In the genomic region with DNA sequence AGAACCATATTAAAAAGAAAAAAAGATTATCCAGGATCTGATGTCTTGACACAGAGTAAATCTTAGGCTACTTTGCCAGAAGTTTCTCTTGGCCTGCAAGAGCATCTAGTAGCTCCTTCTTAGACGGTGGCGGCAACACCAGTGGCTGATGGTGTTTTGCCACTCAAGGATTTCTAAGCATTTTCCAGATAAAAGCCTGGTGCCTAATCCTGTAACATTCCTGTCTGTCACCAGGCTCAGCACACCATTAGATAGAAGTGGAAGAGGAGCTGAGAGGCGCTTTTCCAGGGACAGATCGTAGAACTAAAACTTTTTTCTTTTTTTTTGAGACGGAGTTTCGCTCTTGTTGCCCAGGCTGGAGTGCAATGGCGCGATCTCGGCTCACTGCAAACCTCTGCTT, we compare ENCODE assay signal across 23 cellular contexts. TPM values are rescaled to one million over a fixed set of nuclear protein-coding genes. Genes with fewer than 3 reads are reported as not detected.
"Had no signal": no experiment of that assay in that cellular context is flagged by ENCODE, and none has a peak within 500 bp of the region (broad histone marks: within the 10 kb centered on the region; RNA-seq: fewer than 3 reads in every experiment).

No MANE protein-coding gene starts in this region.

- H3K27ac ChIP-seq: brain microvascular endothelial cell had no signal

- DNase-seq: activated CD4-positive, alpha-beta memory T cell treated with anti-CD3 and anti-CD28 coated beads for 36 hours; activated CD4-positive, alpha-beta T cell treated with anti-CD3 and anti-CD28 coated beads, Interleukin-2, amount 10 ng/mL, durations not matched to agents 7 days and 5 days; activated CD4-positive, CD25-positive, alpha-beta regulatory T cell; activated CD8-positive, alpha-beta memory T cell treated with anti-CD3 and anti-CD28 coated beads for 24 hours; activated gamma-delta T cell; activated naive CD4-positive, alpha-beta T cell treated with anti-CD3 and anti-CD28 coated beads for 36 hours; activated T-cell treated with anti-CD3 and anti-CD28 coated beads, Interleukin-2, amount 50 U/mL, for 48 hours; brain microvascular endothelial cell; cerebellar nuclear complex; Karpas-422; MM.1S; NCI-H1436 treated with DMSO at 0.1 percent for 48 hours; NCI-H187; NCI-H2171 treated with DMSO at 0.1 percent for 48 hours; NCI-H345; NCI-H510A treated with DMSO at 0.1 percent for 48 hours; PC-3; SIG-M5; T-helper 17 cell; T-helper 9 cell had no signal

- H3K4me1 Mint-ChIP-seq: activated T-helper 17 cell treated with anti-CD3 and anti-CD28 coated beads, Interleukin-2, amount 50 U/mL, for 72 hours had no signal

- H3K36me3 Mint-ChIP-seq: activated CD4-positive, alpha-beta memory T cell treated with anti-CD3 and anti-CD28 coated beads for 36 hours; activated naive CD8-positive, alpha-beta T cell had no signal

- ATAC-seq: activated T-helper 17 cell treated with anti-CD3 and anti-CD28 coated beads, Interleukin-2, amount 50 U/mL, for 72 hours; K562; PC-3; T-helper 17 cell had no signal

- H3K9me3 Mint-ChIP-seq: activated CD4-positive, alpha-beta memory T cell treated with anti-CD3 and anti-CD28 coated beads for 36 hours; activated CD4-positive, alpha-beta T cell treated with anti-CD3 and anti-CD28 coated beads, Interleukin-2, amount 10 ng/mL, durations not matched to agents 7 days and 5 days; activated naive CD4-positive, alpha-beta T cell treated with anti-CD3 and anti-CD28 coated beads for 36 hours; activated T-helper 17 cell treated with anti-CD3 and anti-CD28 coated beads, Interleukin-2, amount 50 U/mL, for 72 hours had no signal

- H3K27ac Mint-ChIP-seq: activated CD4-positive, alpha-beta memory T cell treated with anti-CD3 and anti-CD28 coated beads for 36 hours; activated naive CD4-positive, alpha-beta T cell treated with anti-CD3 and anti-CD28 coated beads for 36 hours; activated naive CD8-positive, alpha-beta T cell; activated T-helper 17 cell treated with anti-CD3 and anti-CD28 coated beads, Interleukin-2, amount 50 U/mL, for 72 hours; T-helper 17 cell had no signal

- H3K4me3 Mint-ChIP-seq: activated CD4-positive, alpha-beta memory T cell treated with anti-CD3 and anti-CD28 coated beads for 36 hours; activated CD4-positive, alpha-beta T cell treated with anti-CD3 and anti-CD28 coated beads, Interleukin-2, amount 10 ng/mL, durations not matched to agents 7 days and 5 days; activated naive CD4-positive, alpha-beta T cell treated with anti-CD3 and anti-CD28 coated beads for 36 hours; activated naive CD8-positive, alpha-beta T cell; activated T-helper 17 cell treated with anti-CD3 and anti-CD28 coated beads, Interleukin-2, amount 50 U/mL, for 72 hours had no signal

- H3K4me3 ChIP-seq: K562 had no signal

- H3K27me3 ChIP-seq: brain microvascular endothelial cell had no signal

RNA-seq across cellular contexts. Expression of gene WNT5B, which starts 14.0 kb away (rescaled TPM):
- total RNA-seq: activated CD4-positive, alpha-beta memory T cell treated with anti-CD3 and anti-CD28 coated beads for 36 hours; activated naive CD4-positive, alpha-beta T cell treated with anti-CD3 and anti-CD28 coated beads for 36 hours; T-helper 17 cell had no signal
